In the genomic region with DNA sequence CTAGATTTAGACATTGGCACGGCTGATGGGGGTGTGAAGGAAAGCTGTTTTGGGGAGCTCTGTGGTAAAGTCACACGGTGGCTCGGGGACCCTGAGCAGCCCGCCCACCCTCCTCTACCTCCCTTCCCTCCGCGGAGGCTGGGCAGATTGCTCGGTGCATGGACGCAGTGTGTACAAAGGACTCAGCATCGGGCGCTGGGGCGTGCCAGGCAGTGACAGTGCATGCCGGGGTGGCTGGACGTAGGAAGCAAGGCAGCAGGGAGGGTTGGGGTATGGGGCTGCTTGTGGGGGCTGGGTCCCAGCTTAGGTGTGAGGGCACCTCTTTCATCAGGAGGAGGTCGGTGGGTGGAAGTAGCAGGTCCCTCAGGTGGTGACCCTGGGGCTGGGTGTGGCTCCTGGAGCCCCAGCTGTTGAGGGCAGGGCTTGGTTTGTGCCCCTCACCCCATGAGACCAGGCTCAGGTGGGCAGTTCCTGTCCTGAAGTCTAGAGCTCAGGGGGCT, we compare ENCODE assay signal across 19 cellular contexts.
"Had no signal": no experiment of that assay in that cellular context is flagged by ENCODE, and none has a peak within 500 bp of the region (broad histone marks: within the 10 kb centered on the region; RNA-seq: fewer than 3 reads in every experiment).

No MANE protein-coding gene starts in this region.

- H3K27me3 ChIP-seq: gastrocnemius medialis, pancreas, suprapubic skin had no signal

- DNase-seq: activated CD4-positive, alpha-beta T cell treated with anti-CD3 and anti-CD28 coated beads for 1 hour; activated CD8-positive, alpha-beta memory T cell treated with anti-CD3 and anti-CD28 coated beads for 24 hours; activated CD8-positive, alpha-beta memory T cell treated with anti-CD3 and anti-CD28 coated beads, Interleukin-2, amount 50 U/mL, for 4 hours; activated naive CD4-positive, alpha-beta T cell treated with Interleukin-2 at 50 U/mL for 16 hours; activated T-cell treated with anti-CD3 and anti-CD28 coated beads, Interleukin-2, amount 50 U/mL, for 4 hours; cerebellar nuclear complex; cortex of kidney; endodermal cell; esophagus squamous epithelium; gastrocnemius medialis; mesenchymal stem cell; naive B cell; right cardiac atrium; stimulated activated CD4-positive, alpha-beta T cell treated with anti-CD3 and anti-CD28 coated beads, Interleukin-12 subunit alpha, Interleukin-12 subunit beta, amount 100 ng/mL, for 4 hours; T-helper 1 cell; trophoblast cell had no signal

- H3K9ac ChIP-seq: neural progenitor cell had no signal

- H3K27ac ChIP-seq: esophagus squamous epithelium, gastrocnemius medialis, neural progenitor cell, pancreas, suprapubic skin had no signal

- H3K9me3 ChIP-seq: esophagus squamous epithelium, gastrocnemius medialis, pancreas, suprapubic skin had no signal

- H3K4me3 ChIP-seq: esophagus squamous epithelium, gastrocnemius medialis, neural progenitor cell, pancreas, suprapubic skin had no signal

- H3K36me3 ChIP-seq: esophagus squamous epithelium, gastrocnemius medialis, neural progenitor cell, pancreas, suprapubic skin had no signal
